ENCODE assay signal across 18 cellular contexts in the genomic region with DNA sequence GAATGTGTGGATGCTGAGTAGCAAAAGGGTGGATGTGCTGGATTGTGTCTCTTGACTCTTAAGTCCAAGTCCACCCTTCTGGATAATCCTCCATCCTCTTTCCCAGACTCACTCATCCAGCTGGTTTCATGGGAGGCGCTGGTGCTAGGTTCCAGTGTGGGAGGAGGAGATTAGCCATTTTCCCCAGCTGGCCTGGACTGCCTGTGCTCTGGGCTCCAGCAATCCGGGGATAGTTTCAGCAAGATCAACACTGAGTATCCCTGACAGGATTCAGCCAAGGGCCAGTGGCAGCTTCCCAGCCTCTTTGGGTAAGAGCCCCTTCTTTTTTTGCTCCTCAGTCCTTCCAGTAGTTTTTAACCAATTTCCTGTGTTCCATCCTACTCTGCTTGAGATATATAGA. TPM values are rescaled to one million over a fixed set of nuclear protein-coding genes. Genes with fewer than 3 reads are reported as not detected.
"Had no signal": no experiment of that assay in that cellular context is flagged by ENCODE, and none has a peak within 500 bp of the region (broad histone marks: within the 10 kb centered on the region; RNA-seq: fewer than 3 reads in every experiment).

No MANE protein-coding gene starts in this region.

- H3K36me3 ChIP-seq: tibial artery, uterus had no signal

- H3K27me3 ChIP-seq: tibial artery, uterus had no signal

- H3K9me3 ChIP-seq: tibial artery, uterus had no signal

- H3K4me1 ChIP-seq: uterus had no signal

- H3K27ac ChIP-seq: skin epidermis, tibial artery had no signal

- H3K4me3 ChIP-seq: skin epidermis, tibial artery, uterus had no signal

- DNase-seq: activated CD4-positive, alpha-beta T cell treated with anti-CD3 and anti-CD28 coated beads for 1 hour; activated CD4-positive, alpha-beta T cell treated with anti-CD3 and anti-CD28 coated beads, Interleukin-2, amount 50 U/mL, for 48 hours; activated CD8-positive, alpha-beta memory T cell treated with anti-CD3 and anti-CD28 coated beads, Interleukin-2, amount 10 ng/mL, durations not matched to agents 7 days and 5 days; activated naive CD4-positive, alpha-beta T cell treated with anti-CD3 and anti-CD28 coated beads for 36 hours; activated naive CD8-positive, alpha-beta T cell treated with anti-CD3 and anti-CD28 coated beads, Interleukin-2, amount 50 U/mL, for 24 hours; activated T-cell treated with anti-CD3 and anti-CD28 coated beads, Interleukin-2, amount 50 U/mL, for 1 hour; foreskin fibroblast; glutamatergic neuron; naive B cell; retina; stimulated activated CD4-positive, alpha-beta T cell treated with anti-CD3 and anti-CD28 coated beads, Interleukin-4, amount 100 ng/mL, for 24 hours; stimulated activated naive CD4-positive, alpha-beta T cell; T-cell; T-helper 9 cell; tibial artery had no signal

RNA-seq across cellular contexts. Expression of gene TRIL, which starts 21.7 kb away (rescaled TPM):
- total RNA-seq: activated naive CD4-positive, alpha-beta T cell treated with anti-CD3 and anti-CD28 coated beads for 36 hours; activated T-helper 2 cell treated with anti-CD3 and anti-CD28 coated beads, Interferon-gamma antibody, Interleukin-2, Interleukin-4, amounts not matched to agents 10 μg/mL and 5 μg/mL and 100 μg/mL, durations not matched to agents 14 hours and 24 hours and 36 hours; T-cell had no signal
